In genomic region chr2:157052685-157053224, GRCh38 we compare ENCODE assay signal across 13 cellular contexts.
DNase-seq lines count a peak whose midpoint lies in the region; ATAC-seq and TF ChIP-seq lines count a peak whose summit lies in the region.
"Had no signal": no experiment of that assay in that cellular context is flagged by ENCODE, and none has a peak within 500 bp of the region (broad histone marks: within the 10 kb centered on the region; RNA-seq: fewer than 3 reads in every experiment).

No MANE protein-coding gene starts in this region.

- H3K27me3 Mint-ChIP-seq in mesothelial cell of epicardium (ENCODE audit: low read depth) = peaks cover 12% of the 10 kb centered on the region

- H3K27ac Mint-ChIP-seq in mesothelial cell of epicardium = no peak overlapping the region

- DNase-seq in RKO (ENCODE audit: low spot score) (peak; percentile 64), skeletal muscle cell (ENCODE audit: low read depth) (peak; percentile 58), NOMO-1 treated with DMSO at 0.1 percent for 48 hours (lab: John Stamatoyannopoulos, UW; ENCODE audit: unreplicated experiment) (no peak), nucleus accumbens (lab: John Stamatoyannopoulos, UW) (no peak), mesothelial cell of epicardium (ENCODE audit: low spot score in 2 of 2, unreplicated experiment in 2 of 2) (no peak)
- DNase-seq: activated T-cell treated with anti-CD3 and anti-CD28 coated beads, Interleukin-2, amount 50 U/mL, for 48 hours; GOT3; NCI-H1105; stimulated activated CD4-positive, alpha-beta T cell treated with anti-CD3 and anti-CD28 coated beads, Interleukin-12 subunit alpha, Interleukin-12 subunit beta, amount 100 ng/mL, for 4 hours had no signal

- no peaks in the 10 kb centered on the region for H3K9me3 Mint-ChIP-seq in mesothelial cell of epicardium

- no peak overlapping the region for H3K4me3 ChIP-seq in skeletal muscle cell (ENCODE audit: low read depth, low read length)
- H3K4me3 ChIP-seq: coronary artery had no signal

- ATAC-seq in GM18867 (IDR thresholded peaks at IDR 0.05; ENCODE audit: unreplicated experiment) (peak; percentile 57), esophagus mucosa (peak; percentile 50), GM21619 (IDR thresholded peaks at IDR 0.05; ENCODE audit: unreplicated experiment) (no peak)

- peaks cover 16% of the 10 kb centered on the region for H3K4me1 Mint-ChIP-seq in mesothelial cell of epicardium

- H3K36me3 Mint-ChIP-seq in mesothelial cell of epicardium = no peaks in the 10 kb centered on the region

- no peak for TF ChIP-seq CTCF in mesothelial cell of epicardium (IDR thresholded peaks at IDR 0.05; ENCODE audit: unreplicated experiment)

- H3K4me3 Mint-ChIP-seq in mesothelial cell of epicardium = no peak overlapping the region

Comparison
In these comparisons a context has a peak if more than half of its experiments do, and no peak if none do; other contexts are left out.
1. DNase-seq: peak in RKO (single experiment) and skeletal muscle cell (single experiment); none in NOMO-1 treated with DMSO at 0.1 percent for 48 hours (single experiment), nucleus accumbens (0 of 56) and mesothelial cell of epicardium (0 of 2).